8 cellular contexts compared by ENCODE assay signal in genomic region chr4:39697740-39698423, GRCh38. TPM values are rescaled to one million over a fixed set of nuclear protein-coding genes. Genes with fewer than 3 reads are reported as not detected.
A peak's percentile ranks its signal among the peaks of the same experiment; 100 is the strongest.
DNase-seq lines count a peak whose midpoint lies in the region; ATAC-seq and TF ChIP-seq lines count a peak whose summit lies in the region.

UBE2K (plus strand) TSS chr4:39698136; CDS start chr4:39698328, 192 bp downstream.

- H3K36me3 ChIP-seq in esophagus muscularis mucosa: peaks cover 0 to 8% (median 3%) of the 10 kb centered on the region in 4 donors

- intact Hi-C loops in esophagus muscularis mucosa (cut with DNase I): loop anchor here (2.0 to 10.0 kb wide), 4 partner anchors 56 to 279 kb away; partner anchors contain the start of genes PDS5A and UGDH

- peak; percentile 78 for TF ChIP-seq POLR2A in esophagus muscularis mucosa (IDR thresholded peaks at IDR 0.05; ENCODE audit: low read depth)

- ATAC-seq in GM21576 (IDR thresholded peaks at IDR 0.05; ENCODE audit: unreplicated experiment): peak; percentile 75

- H3K27ac ChIP-seq in esophagus muscularis mucosa (replicated peaks in 1 of 4): peak within 1 kb of the TSS; percentile 92 to 96 (median 94)

- TF ChIP-seq CTCF in esophagus muscularis mucosa (IDR thresholded peaks at IDR 0.05): peak in 1 of 3 experiments; percentile 18

- TF ChIP-seq EP300 in Ishikawa (IDR thresholded peaks at IDR 0.05; ENCODE audit: borderline replicate concordance): no peak
- no peak for TF ChIP-seq EP300 in esophagus muscularis mucosa (IDR thresholded peaks at IDR 0.05)

- DNase-seq in DMS153 (lab: John Stamatoyannopoulos, UW) (peak; percentile 60), esophagus muscularis mucosa (ENCODE audit: extremely low spot score) (peak; percentile 94), myocyte (ENCODE audit: low read depth) (peak; percentile 91)
- peak; percentile 91 to 93 for DNase-seq in activated T-cell treated with anti-CD3 and anti-CD28 coated beads, Interleukin-2, amount 50 U/mL, for 48 hours
- peak; percentile 77 to 79 for DNase-seq in stimulated activated CD8-positive, alpha-beta memory T cell treated with anti-CD3 and anti-CD28 coated beads, Interleukin-7, amount 100 ng/mL, for 48 hours (ENCODE audit: extremely low read depth in 1 of 2, low read depth in 1 of 2)

- peak within 1 kb of the TSS; percentile 85 to 92 (median 88) for H3K4me3 ChIP-seq in esophagus muscularis mucosa

- peaks cover 12 to 50% (median 40%) of the 10 kb centered on the region in 4 donors for H3K4me1 ChIP-seq in esophagus muscularis mucosa

- H3K27me3 ChIP-seq in esophagus muscularis mucosa: no peaks in the 10 kb centered on the region

- 0% methylated on average over 16 of the region's 84 CpGs for WGBS in esophagus muscularis mucosa

- no peak for TF ChIP-seq RAD21 in Ishikawa (IDR thresholded peaks at IDR 0.05; ENCODE audit: low read depth)

- no peaks in the 10 kb centered on the region for H3K9me3 ChIP-seq in esophagus muscularis mucosa

TF ChIP-seq in Ishikawa, 13 proteins besides CTCF, POLR2A, EP300 and RAD21:
- TF ChIP-seq CREB1 (IDR thresholded peaks at IDR 0.05; ENCODE audit: low read depth) (no peak), TEAD4 (IDR thresholded peaks at IDR 0.05) (no peak), TCF12 (IDR thresholded peaks at IDR 0.05; ENCODE audit: low read depth) (no peak), TAF1 (IDR thresholded peaks at IDR 0.05; ENCODE audit: low read depth) (peak; percentile 79), CEBPB (IDR thresholded peaks at IDR 0.05) (no peak), REST (IDR thresholded peaks at IDR 0.05; ENCODE audit: low read depth) (no peak), FOXM1 (IDR thresholded peaks at IDR 0.05; ENCODE audit: borderline replicate concordance, low read depth) (no peak), YY1 (IDR thresholded peaks at IDR 0.05; ENCODE audit: low read depth) (peak; percentile 93), MAX (IDR thresholded peaks at IDR 0.05) (no peak; the same call in 1 of the 2 replicates), NFIC (IDR thresholded peaks at IDR 0.05) (no peak), EGR1 (IDR thresholded peaks at IDR 0.05) (no peak)
TF ChIP-seq in Ishikawa: peak in this region for 2.

TF ChIP-seq in PFSK-1, 5 proteins besides CTCF, POLR2A, EP300 and RAD21:
- TF ChIP-seq FOXP2 (optimal IDR thresholded peaks at IDR 0.05; ENCODE audit: borderline replicate concordance, extremely low read depth, extremely low read length, insufficient read depth): peak; percentile 79
- peak; percentile 81; the same call in 1 of the 2 replicates for TF ChIP-seq TAF1 (IDR thresholded peaks at IDR 0.05; ENCODE audit: borderline replicate concordance, insufficient read depth, low read length)
- TF ChIP-seq SIN3A (IDR thresholded peaks at IDR 0.05; ENCODE audit: borderline replicate concordance, insufficient read depth, low read length): peak; percentile 49; the same call in 1 of the 2 replicates
- TF ChIP-seq POLR2AphosphoS5 (IDR thresholded peaks at IDR 0.05; ENCODE audit: low read depth, low read length): peak; percentile 95
- TF ChIP-seq REST (IDR thresholded peaks at IDR 0.05; ENCODE audit: insufficient read depth in 1 of 2, low read depth in 2 of 2, low read length in 2 of 2): 0 out of 4 replicates have a peak, but pooled peaks of 1 of the 2 experiments have one; percentile 8

RNA-seq across cellular contexts. Expression of gene UBE2K, which starts in this region (rescaled TPM):
- 133 TPM for polyA plus RNA-seq in PFSK-1 (2012; ENCODE audit: insufficient read length, low read depth)
- total RNA-seq in esophagus muscularis mucosa: 10 to 100 TPM; 31.7 to 41.5 (median 34.3) TPM
- 18.4 and 24.5 TPM in 2 replicates for total RNA-seq in myocyte
- polyA plus RNA-seq in myocyte (2012): 88.5 TPM

Comparison
In these comparisons a context has a peak if more than half of its experiments do, and no peak if none do; other contexts are left out.
1. Peak in every context shown above with its lines: DNase-seq, ATAC-seq, H3K4me3 ChIP-seq and H3K27ac ChIP-seq.